ENCODE assay signal across 17 cellular contexts in genomic region chr7:27245124-27245797, GRCh38. TPM values are rescaled to one million over a fixed set of nuclear protein-coding genes. Genes with fewer than 3 reads are reported as not detected.
DNase-seq lines count a peak whose midpoint lies in the region; ATAC-seq, FAIRE-seq and TF ChIP-seq lines count a peak whose summit lies in the region.
"Had no signal": no experiment of that assay in that cellular context is flagged by ENCODE, and none has a peak within 500 bp of the region (broad histone marks: within the 10 kb centered on the region; RNA-seq: fewer than 3 reads in every experiment).

No MANE protein-coding gene starts in this region.

- no peaks in the 10 kb centered on the region for H3K9me3 Mint-ChIP-seq in progenitor cell of endocrine pancreas (ENCODE audit: low read depth)
- H3K9me3 Mint-ChIP-seq: stimulated activated effector memory CD8-positive, alpha-beta T cell treated with anti-CD3 and anti-CD28 coated beads, Interleukin-12 subunit alpha, Interleukin-12 subunit beta, amount 100 ng/mL, for 72 hours had no signal

- TF ChIP-seq CTCF in ascending aorta (IDR thresholded peaks at IDR 0.05) (no peak), keratinocyte (optimal IDR thresholded peaks at IDR 0.05 in 1 of 3, IDR thresholded peaks at IDR 0.05 in 1 of 3, conservative IDR thresholded peaks at IDR 0.05 in 1 of 3; ENCODE audit: extremely low read depth in 1 of 3, insufficient read depth in 2 of 3, low read length in 3 of 3) (no peak), gastrocnemius medialis (IDR thresholded peaks at IDR 0.05 in 4 of 5, conservative IDR thresholded peaks at IDR 0.05 in 1 of 5) (no peak), progenitor cell of endocrine pancreas (IDR thresholded peaks at IDR 0.05; ENCODE audit: unreplicated experiment) (no peak)

- ATAC-seq in gastrocnemius medialis (no peak), GM19328 (IDR thresholded peaks at IDR 0.05; ENCODE audit: unreplicated experiment) (no peak)

- no peak for DNase-seq in GM23248
- no peak for DNase-seq in ascending aorta (ENCODE audit: low spot score in 2 of 2)
- DNase-seq in keratinocyte (ENCODE audit: low read depth, low spot score), result no peak
- DNase-seq in gastrocnemius medialis, result no peak
- no peak for DNase-seq in kidney glomerular epithelial cell (lab: John Stamatoyannopoulos, UW)
- no peak for DNase-seq in progenitor cell of endocrine pancreas (ENCODE audit: low spot score, unreplicated experiment)
- DNase-seq: activated CD4-positive, CD25-positive, alpha-beta regulatory T cell treated with anti-CD3 and anti-CD28 coated beads, Interleukin-2, amount 50 U/mL, for 72 hours; aorta; CD4-positive, CD25-positive, alpha-beta regulatory T cell had no signal

- H2AFZ ChIP-seq in GM23248 (0 out of 2 replicates have a peak overlapping the region, but pooled peaks have one; percentile 5), keratinocyte (ENCODE audit: control insufficient read depth, low read length) (no peak overlapping the region)

- H4K20me1 ChIP-seq in GM23248 (ENCODE audit: insufficient read depth) (no peaks in the 10 kb centered on the region), keratinocyte (ENCODE audit: control insufficient read depth, extremely low read depth, insufficient read depth, low read length) (peaks cover 12% of the 10 kb centered on the region)

- no peaks in the 10 kb centered on the region for H3K36me3 Mint-ChIP-seq in progenitor cell of endocrine pancreas (ENCODE audit: insufficient read depth)
- H3K36me3 Mint-ChIP-seq: CD4-positive, CD25-positive, alpha-beta regulatory T cell had no signal

- FAIRE-seq in keratinocyte (lab: Jason Lieb, UNC), result no peak
- FAIRE-seq: G401.6, GM18507 had no signal

- H3K9me3 ChIP-seq in GM23248 (ENCODE audit: low read depth) (no peaks in the 10 kb centered on the region), ascending aorta (no peaks in the 10 kb centered on the region), keratinocyte (ENCODE audit: control insufficient read depth, low read depth, low read length) (no peaks in the 10 kb centered on the region), gastrocnemius medialis (no peaks in the 10 kb centered on the region)
- H3K9me3 ChIP-seq: HAP-1 had no signal

- intact Hi-C loops in ascending aorta (cut with DNase I), result no loop called here
- intact Hi-C loops in gastrocnemius medialis (cut with DNase I; ENCODE audit: low total_unique reads), result no loop called here

- H3K4me1 ChIP-seq in GM23248 (ENCODE audit: insufficient read depth) (peaks cover 15% of the 10 kb centered on the region), ascending aorta (peaks cover 6 to 16% of the 10 kb centered on the region in 2 donors), keratinocyte (ENCODE audit: control insufficient read depth, extremely low read depth, insufficient read depth, low read length) (peaks cover 16% of the 10 kb centered on the region), gastrocnemius medialis (peaks cover 5 to 30% of the 10 kb centered on the region in 2 donors)

- dilution Hi-C loops in keratinocyte (cut with MboI; ENCODE audit: extremely low pct_ligation_motif_present, low sequenced_read_pairs), result no loop called here

- H3K27ac ChIP-seq in GM23248 (no peak overlapping the region), ascending aorta (no peak overlapping the region), keratinocyte (ENCODE audit: control insufficient read depth, insufficient read depth, low read length) (no peak overlapping the region), gastrocnemius medialis (no peak overlapping the region)

- WGBS in GM23248 (ENCODE audit: low coverage in 1 of 2, low lambda C conversion rate in 2 of 2, missing lambda C conversion rate in 2 of 2), 2 experiments, result 29 to 33% methylated on average over 32 to 33 of the region's 37 CpGs

- H3K9me2 ChIP-seq in GM23248 (ENCODE audit: insufficient read depth), result no peaks in the 10 kb centered on the region

- H3K4me3 Mint-ChIP-seq in progenitor cell of endocrine pancreas (ENCODE audit: low read depth), result no peak overlapping the region
- H3K4me3 Mint-ChIP-seq: stimulated activated effector memory CD8-positive, alpha-beta T cell treated with anti-CD3 and anti-CD28 coated beads, Interleukin-12 subunit alpha, Interleukin-12 subunit beta, amount 100 ng/mL, for 72 hours had no signal

- H3K27ac Mint-ChIP-seq in progenitor cell of endocrine pancreas, result no peak overlapping the region
- H3K27ac Mint-ChIP-seq: stimulated activated effector memory CD8-positive, alpha-beta T cell treated with anti-CD3 and anti-CD28 coated beads, Interleukin-12 subunit alpha, Interleukin-12 subunit beta, amount 100 ng/mL, for 72 hours had no signal

- H3K9ac ChIP-seq in GM23248, result no peak overlapping the region
- H3K9ac ChIP-seq in keratinocyte (ENCODE audit: control insufficient read depth, extremely low read depth, insufficient read depth, low read length), result no peak overlapping the region

- no peak for TF ChIP-seq POLR2A in gastrocnemius medialis (IDR thresholded peaks at IDR 0.05)

- peaks cover 4% of the 10 kb centered on the region for H3K4me1 Mint-ChIP-seq in progenitor cell of endocrine pancreas (ENCODE audit: low read depth)

- no peaks in the 10 kb centered on the region for H3K36me3 ChIP-seq in GM23248 (ENCODE audit: low read depth)
- H3K36me3 ChIP-seq in ascending aorta, result no peaks in the 10 kb centered on the region
- no peaks in the 10 kb centered on the region for H3K36me3 ChIP-seq in keratinocyte (ENCODE audit: control insufficient read depth in 2 of 2, extremely low read depth in 1 of 2, insufficient read depth in 2 of 2, low read length in 2 of 2)
- H3K36me3 ChIP-seq in gastrocnemius medialis, result no peaks in the 10 kb centered on the region
- H3K36me3 ChIP-seq: HAP-1 had no signal

- H3K9me1 ChIP-seq in keratinocyte (ENCODE audit: control insufficient read depth, extremely low read depth, insufficient read depth, low read length), result no peaks in the 10 kb centered on the region

- in situ Hi-C loops in GM23248 (cut with MboI), result no loop called here
- in situ Hi-C loops in gastrocnemius medialis (cut with MboI; ENCODE audit: low sequenced_read_pairs in 4 of 4), result no loop called here

- H3K4me3 ChIP-seq in GM23248, result peak overlapping the region; percentile 20; the same call in 1 of the 2 replicates
- peak overlapping the region; percentile 35 to 45 for H3K4me3 ChIP-seq in ascending aorta
- H3K4me3 ChIP-seq in keratinocyte (ENCODE audit: control insufficient read depth in 2 of 3, extremely low read depth in 1 of 3, insufficient read depth in 2 of 3, low read depth in 1 of 3, low read length in 3 of 3), result no peak overlapping the region
- peak overlapping the region; percentile 5 to 57 (median 34) for H3K4me3 ChIP-seq in gastrocnemius medialis
- H3K4me3 ChIP-seq: HAP-1 had no signal

- H3F3A ChIP-seq in GM23248 (ENCODE audit: insufficient read depth), result no peaks in the 10 kb centered on the region

- H3K4me2 ChIP-seq in GM23248 (ENCODE audit: unreplicated experiment) (peak overlapping the region; percentile 34), keratinocyte (ENCODE audit: control insufficient read depth, extremely low read depth, insufficient read depth, low read depth, low read length) (peak overlapping the region; percentile 60)

- H3K27me3 ChIP-seq in GM23248 (replicated peaks; ENCODE audit: insufficient read depth) (peaks cover 95% of the 10 kb centered on the region), ascending aorta (peaks cover 47% of the 10 kb centered on the region), keratinocyte (ENCODE audit: control insufficient read depth, extremely low read depth, insufficient read depth, low read length) (peaks cover 100% of the 10 kb centered on the region), gastrocnemius medialis (peaks cover 96 to 100% (median 100%) of the 10 kb centered on the region in 3 donors)

- peaks cover 97% of the 10 kb centered on the region for H3K27me3 Mint-ChIP-seq in progenitor cell of endocrine pancreas

- H3K79me2 ChIP-seq in GM23248 (ENCODE audit: insufficient read depth), result no peaks in the 10 kb centered on the region
- H3K79me2 ChIP-seq in keratinocyte (ENCODE audit: control insufficient read depth, insufficient read depth, low read length), result no peaks in the 10 kb centered on the region

RNA-seq across cellular contexts. Expression of gene EVX1, which starts 2.7 kb away (rescaled TPM):
- total RNA-seq in GM23248 (2014; rRNA removed; shearing (Covaris generic)), result not detected in 2 replicates
- polyA plus RNA-seq in GM23248 (2016; fragmentation: Nextera tagmentation; extraction: Ambion mirVana) (not detected in 2 replicates), keratinocyte (not detected in 3 replicates)
- total RNA-seq in ascending aorta (not detected), gastrocnemius medialis (not detected), progenitor cell of endocrine pancreas (not detected in 2 replicates)
- polyA plus RNA-seq in keratinocyte (2011; ENCODE audit: low read depth), result not detected
- not detected in 2 replicates for polyA plus RNA-seq in keratinocyte (2011; cell fraction: cytosol; rRNA removed)
- polyA plus RNA-seq in keratinocyte (2011; cell fraction: nucleus; rRNA removed), result not detected in 2 replicates
- polyA plus RNA-seq in keratinocyte (2012; ENCODE audit: low replicate concordance), result not detected in 2 replicates
- not detected in 3 replicates for polyA minus RNA-seq in keratinocyte
- polyA minus RNA-seq in keratinocyte (2011; cell fraction: cytosol; rRNA and poly(A)+ RNA removed), result not detected
- not detected in 2 replicates for polyA minus RNA-seq in keratinocyte (2011; cell fraction: nucleus; rRNA and poly(A)+ RNA removed)
- total RNA-seq: aorta; CD4-positive, CD25-positive, alpha-beta regulatory T cell; glomerular endothelial cell; liver; posterior vena cava had no signal
- polyA plus RNA-seq: aorta; CD4-positive, CD25-positive, alpha-beta regulatory T cell; liver had no signal

RNA-seq across cellular contexts. Expression of gene HOXA13, which starts 45.4 kb away (rescaled TPM):
- 0.13 and 0.43 TPM in 2 replicates for total RNA-seq in GM23248 (2014; rRNA removed; shearing (Covaris generic))
- 0.13 and 0.15 TPM in 2 replicates for polyA plus RNA-seq in GM23248 (2016; fragmentation: Nextera tagmentation; extraction: Ambion mirVana)
- total RNA-seq in ascending aorta, result not detected
- polyA plus RNA-seq in keratinocyte, result not detected in 3 replicates
- not detected for polyA plus RNA-seq in keratinocyte (2011; ENCODE audit: low read depth)
- polyA plus RNA-seq in keratinocyte (2011; cell fraction: cytosol; rRNA removed), result not detected in 2 replicates
- not detected in 2 replicates for polyA plus RNA-seq in keratinocyte (2011; cell fraction: nucleus; rRNA removed)
- polyA plus RNA-seq in keratinocyte (2012; ENCODE audit: low replicate concordance), result not detected in 2 replicates
- not detected in 3 replicates for polyA minus RNA-seq in keratinocyte
- not detected for polyA minus RNA-seq in keratinocyte (2011; cell fraction: cytosol; rRNA and poly(A)+ RNA removed)
- polyA minus RNA-seq in keratinocyte (2011; cell fraction: nucleus; rRNA and poly(A)+ RNA removed), result not detected in 2 replicates
- total RNA-seq in gastrocnemius medialis, result 1 to 10 TPM in 3 of 4 donors, under 1 TPM in 1; 0.82 to 2.4 (median 1.7) TPM
- not detected in 2 replicates for total RNA-seq in progenitor cell of endocrine pancreas
- total RNA-seq: aorta; CD4-positive, CD25-positive, alpha-beta regulatory T cell; glomerular endothelial cell; liver had no signal
- polyA plus RNA-seq: CD4-positive, CD25-positive, alpha-beta regulatory T cell had no signal

Comparison
In these comparisons a context has a peak if more than half of its experiments do, and no peak if none do; other contexts are left out.
1. H3K4me3 ChIP-seq: peak in GM23248 (single experiment), ascending aorta (2 of 2) and gastrocnemius medialis (4 of 4); none in keratinocyte (0 of 3).